In genomic region chr3:111071257-111072015, GRCh38 we compare ENCODE assay signal across 8 cellular contexts. TPM values are rescaled to one million over a fixed set of nuclear protein-coding genes. Genes with fewer than 3 reads are reported as not detected.
A peak's percentile ranks its signal among the peaks of the same experiment; 100 is the strongest.
DNase-seq lines count a peak whose midpoint lies in the region; ATAC-seq and TF ChIP-seq lines count a peak whose summit lies in the region.

Gene NECTIN3, plus strand, starts transcription at chr3:111071816. Its CDS starts 202 bp downstream, at chr3:111072018.

- H3K4me1 Mint-ChIP-seq in activated CD8-positive, alpha-beta T cell treated with anti-CD3 and anti-CD28 coated beads for 36 hours (ENCODE audit: low read depth): peaks cover 28% of the 10 kb centered on the region

- CTCF ChIA-PET in activated CD8-positive, alpha-beta T cell treated with anti-CD3 and anti-CD28 coated beads for 36 hours (lab: Charles Lee): no interaction called here

- H3K27ac ChIP-seq in dorsolateral prefrontal cortex: peak within 1 kb of the TSS; percentile 75 to 97 (median 93)

- H3K27me3 ChIP-seq in dorsolateral prefrontal cortex: no peaks in the 10 kb centered on the region

- H3K27me3 Mint-ChIP-seq in activated CD8-positive, alpha-beta T cell treated with anti-CD3 and anti-CD28 coated beads for 36 hours: peaks cover 42% of the 10 kb centered on the region

- no peak for TF ChIP-seq CTCF in activated CD8-positive, alpha-beta T cell treated with anti-CD3 and anti-CD28 coated beads for 36 hours (IDR thresholded peaks at IDR 0.05)
- TF ChIP-seq CTCF in dorsolateral prefrontal cortex (IDR thresholded peaks at IDR 0.05 in 54 of 56, conservative IDR thresholded peaks at IDR 0.05 in 2 of 56; ENCODE audit: low read depth in 1 of 56, partially characterized antibody in 56 of 56): peak in 9 of 56 donors; percentile 4 to 30 (median 9)

- peak within 1 kb of the TSS; percentile 80 for H3K27ac Mint-ChIP-seq in activated CD8-positive, alpha-beta T cell treated with anti-CD3 and anti-CD28 coated beads for 36 hours

- H3K9me3 Mint-ChIP-seq in activated CD8-positive, alpha-beta T cell treated with anti-CD3 and anti-CD28 coated beads for 36 hours: no peaks in the 10 kb centered on the region

- POLR2A ChIA-PET in activated CD8-positive, alpha-beta T cell treated with anti-CD3 and anti-CD28 coated beads for 36 hours (lab: Charles Lee): no interaction called here

- H3K36me3 Mint-ChIP-seq in activated CD8-positive, alpha-beta T cell treated with anti-CD3 and anti-CD28 coated beads for 36 hours (ENCODE audit: low read depth): no peaks in the 10 kb centered on the region

- peak within 1 kb of the TSS; percentile 66 to 95 (median 86) for H3K4me3 ChIP-seq in dorsolateral prefrontal cortex

- peak; percentile 51 for DNase-seq in NCI-H2196 treated with DMSO at 0.1 percent for 48 hours (lab: John Stamatoyannopoulos, UW; ENCODE audit: unreplicated experiment)
- DNase-seq in activated CD8-positive, alpha-beta T cell treated with anti-CD3 and anti-CD28 coated beads for 36 hours: peak; percentile 84
- DNase-seq in dorsolateral prefrontal cortex: peak; percentile 61 to 96 (median 94)
- peak; percentile 98 for DNase-seq in left lobe of liver (ENCODE audit: low spot score)
- DNase-seq in stimulated activated CD4-positive, alpha-beta T cell treated with anti-CD3 and anti-CD28 coated beads, Interleukin-1b, Interleukin-23, amount 100 ng/mL, for 24 hours (ENCODE audit: low read depth in 4 of 4, low spot score in 1 of 4): peak; percentile 49 to 73 (median 65)
- DNase-seq in OCI-M2 (lab: John Stamatoyannopoulos, UW; ENCODE audit: unreplicated experiment): no peak

- peak within 1 kb of the TSS; percentile 83 for H3K4me3 Mint-ChIP-seq in activated CD8-positive, alpha-beta T cell treated with anti-CD3 and anti-CD28 coated beads for 36 hours

- peak; percentile 93 for ATAC-seq in GM18498 (IDR thresholded peaks at IDR 0.05; ENCODE audit: unreplicated experiment)
- peak; percentile 78 for ATAC-seq in HG02870 (IDR thresholded peaks at IDR 0.05; ENCODE audit: unreplicated experiment)
- ATAC-seq in activated CD8-positive, alpha-beta T cell treated with anti-CD3 and anti-CD28 coated beads for 36 hours: peak; percentile 91
- peak; percentile 87 for ATAC-seq in left lobe of liver

- intact Hi-C loops in activated CD8-positive, alpha-beta T cell treated with anti-CD3 and anti-CD28 coated beads for 36 hours (cut with micrococcal nuclease): loop anchor here (5.0 kb wide), 1 partner anchor 466 kb away; no protein-coding TSS in a partner anchor
- intact Hi-C loops in dorsolateral prefrontal cortex (cut with DNase I): loop anchor here in 1 of 2 donors (10.0 kb wide), 1 partner anchor 1527 kb away; no protein-coding TSS in a partner anchor

RNA-seq across cellular contexts. Expression of gene NECTIN3, which starts in this region (rescaled TPM):
- 1 to 10 TPM; 3.0 to 4.3 TPM for total RNA-seq in activated CD8-positive, alpha-beta T cell treated with anti-CD3 and anti-CD28 coated beads for 36 hours
- total RNA-seq in dorsolateral prefrontal cortex (10 to 100 TPM; 24.6 to 52.7 (median 35.0) TPM), left lobe of liver (25.2 TPM)
